1 cellular context compared by ENCODE assay signal in genomic region chr5:64768358-64769312, GRCh38.
TF ChIP-seq lines count a peak whose summit lies in the region.

CWC27 (plus strand) TSS chr5:64768930; CDS start chr5:64769147, 217 bp downstream.
SREK1IP1 (minus strand) TSS chr5:64768691; CDS start chr5:64768517, 174 bp downstream.

TF ChIP-seq in HepG2, 621 proteins besides CTCF, POLR2A, EP300 and RAD21 (continued from another document and continues in another):
- TF ChIP-seq ZHX2 (IDR thresholded peaks at IDR 0.05; ENCODE audit: low read depth) (peak; percentile 63; the same call in 1 of the 2 replicates), ZHX2 (CRISPR knock-in tag; IDR thresholded peaks at IDR 0.05; ENCODE audit: borderline replicate concordance) (no peak), DPF2 (CRISPR knock-in tag; IDR thresholded peaks at IDR 0.05; ENCODE audit: borderline replicate concordance, low read depth) (no peak), ZNF776 (CRISPR knock-in tag; IDR thresholded peaks at IDR 0.05) (no peak), ZFY (CRISPR knock-in tag; IDR thresholded peaks at IDR 0.05) (peak; percentile 99), TRAFD1 (CRISPR knock-in tag; IDR thresholded peaks at IDR 0.05; ENCODE audit: borderline replicate concordance) (no peak), MXD3 (CRISPR knock-in tag; IDR thresholded peaks at IDR 0.05) (no peak; the same call in 1 of the 2 replicates), ETS1 (CRISPR knock-in tag; IDR thresholded peaks at IDR 0.05) (0 out of 2 replicates have a peak, but pooled peaks have one; percentile 11), ZNF441 (CRISPR knock-in tag; IDR thresholded peaks at IDR 0.05; ENCODE audit: borderline replicate concordance) (0 out of 2 replicates have a peak, but pooled peaks have one; percentile 43), RARA (CRISPR knock-in tag; IDR thresholded peaks at IDR 0.05) (no peak), PAF1 (CRISPR knock-in tag; IDR thresholded peaks at IDR 0.05) (no peak), CSRNP2 (CRISPR knock-in tag; conservative IDR thresholded peaks at IDR 0.05; ENCODE audit: low read depth) (no peak), PHF21A (CRISPR knock-in tag; IDR thresholded peaks at IDR 0.05) (no peak), ZNF331 (CRISPR knock-in tag; IDR thresholded peaks at IDR 0.05) (peak; percentile 80; the same call in 1 of the 2 replicates), ZNF597 (CRISPR knock-in tag; IDR thresholded peaks at IDR 0.05) (no peak), GMEB1 (CRISPR knock-in tag; IDR thresholded peaks at IDR 0.05; ENCODE audit: borderline replicate concordance) (peak; percentile 60; the same call in 1 of the 2 replicates), ZNF3 (CRISPR knock-in tag; IDR thresholded peaks at IDR 0.05) (no peak), CENPT (CRISPR knock-in tag; IDR thresholded peaks at IDR 0.05; ENCODE audit: low read depth) (no peak), NR3C1 (CRISPR knock-in tag; IDR thresholded peaks at IDR 0.05) (no peak), ZNF788 (CRISPR knock-in tag; IDR thresholded peaks at IDR 0.05; ENCODE audit: borderline replicate concordance) (peak; percentile 94), ZFP36L2 (CRISPR knock-in tag; IDR thresholded peaks at IDR 0.05) (0 out of 2 replicates have a peak, but pooled peaks have one; percentile 66), ZNF407 (CRISPR knock-in tag; IDR thresholded peaks at IDR 0.05; ENCODE audit: not compliant biosample characterization) (no peak), ZNF672 (CRISPR knock-in tag; IDR thresholded peaks at IDR 0.05) (no peak), ZNF574 (CRISPR knock-in tag; IDR thresholded peaks at IDR 0.05) (peak; percentile 86), FOSL1 (CRISPR knock-in tag; IDR thresholded peaks at IDR 0.05; ENCODE audit: borderline replicate concordance) (no peak)
